In genomic region chr5:69502375-69503143, GRCh38 we compare ENCODE assay signal across 1 cellular context.
TF ChIP-seq lines count a peak whose summit lies in the region.

No MANE protein-coding gene starts in this region.

TF ChIP-seq in HEK293, 187 proteins besides CTCF, POLR2A, EP300 and RAD21 (continued from another document):
- TF ChIP-seq TSHZ1 (tag by site-specific recombination; IDR thresholded peaks at IDR 0.05; ENCODE audit: borderline replicate concordance): peak; percentile 56; the same call in 1 of the 2 replicates
- peak; percentile 66; the same call in 1 of the 2 replicates for TF ChIP-seq ZNF324 (tag by site-specific recombination; IDR thresholded peaks at IDR 0.05)
- TF ChIP-seq, protein P1, sequence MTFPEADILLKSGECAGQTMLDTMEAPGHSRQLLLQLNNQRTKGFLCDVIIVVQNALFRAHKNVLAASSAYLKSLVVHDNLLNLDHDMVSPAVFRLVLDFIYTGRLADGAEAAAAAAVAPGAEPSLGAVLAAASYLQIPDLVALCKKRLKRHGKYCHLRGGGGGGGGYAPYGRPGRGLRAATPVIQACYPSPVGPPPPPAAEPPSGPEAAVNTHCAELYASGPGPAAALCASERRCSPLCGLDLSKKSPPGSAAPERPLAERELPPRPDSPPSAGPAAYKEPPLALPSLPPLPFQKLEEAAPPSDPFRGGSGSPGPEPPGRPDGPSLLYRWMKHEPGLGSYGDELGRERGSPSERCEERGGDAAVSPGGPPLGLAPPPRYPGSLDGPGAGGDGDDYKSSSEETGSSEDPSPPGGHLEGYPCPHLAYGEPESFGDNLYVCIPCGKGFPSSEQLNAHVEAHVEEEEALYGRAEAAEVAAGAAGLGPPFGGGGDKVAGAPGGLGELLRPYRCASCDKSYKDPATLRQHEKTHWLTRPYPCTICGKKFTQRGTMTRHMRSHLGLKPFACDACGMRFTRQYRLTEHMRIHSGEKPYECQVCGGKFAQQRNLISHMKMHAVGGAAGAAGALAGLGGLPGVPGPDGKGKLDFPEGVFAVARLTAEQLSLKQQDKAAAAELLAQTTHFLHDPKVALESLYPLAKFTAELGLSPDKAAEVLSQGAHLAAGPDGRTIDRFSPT (tag by site-specific recombination; IDR thresholded peaks at IDR 0.05): peak; percentile 79
- peak; percentile 92 for TF ChIP-seq ZEB2 (tag by site-specific recombination; IDR thresholded peaks at IDR 0.05)
- no peak for TF ChIP-seq ZNF830 (tag by site-specific recombination; IDR thresholded peaks at IDR 0.05; ENCODE audit: low read depth)
- TF ChIP-seq KLF8 (tag by site-specific recombination; IDR thresholded peaks at IDR 0.05): peak; percentile 67
- TF ChIP-seq ZNF23 (tag by site-specific recombination; IDR thresholded peaks at IDR 0.05; ENCODE audit: borderline replicate concordance): no peak
